In genomic region chr14:102046337-102047278, GRCh38 we compare ENCODE assay signal across 9 cellular contexts. TPM values are rescaled to one million over a fixed set of nuclear protein-coding genes. Genes with fewer than 3 reads are reported as not detected.
A peak's percentile ranks its signal among the peaks of the same experiment; 100 is the strongest.
DNase-seq lines count a peak whose midpoint lies in the region; ATAC-seq and TF ChIP-seq lines count a peak whose summit lies in the region.
"Had no signal": no experiment of that assay in that cellular context is flagged by ENCODE, and none has a peak within 500 bp of the region (broad histone marks: within the 10 kb centered on the region; RNA-seq: fewer than 3 reads in every experiment).

No MANE protein-coding gene starts in this region.

- no peak overlapping the region for H3K27ac ChIP-seq in HEK293 (ENCODE audit: extremely low read depth, low read depth, low read length)
- H3K27ac ChIP-seq in coronary artery, result peak overlapping the region in 1 of 2 donors; percentile 29
- no peak overlapping the region for H3K27ac ChIP-seq in right lobe of liver
- peak overlapping the region in 1 of 2 donors; percentile 49 for H3K27ac ChIP-seq in tibial artery

- no peaks in the 10 kb centered on the region; the same call in 1 of the 2 replicates for H3K4me1 ChIP-seq in HEK293 (ENCODE audit: control insufficient read depth, insufficient read depth, low read length)
- no peaks in the 10 kb centered on the region for H3K4me1 ChIP-seq in right lobe of liver
- H3K4me1 ChIP-seq in tibial artery, result peaks cover 0 to 9% (median 7%) of the 10 kb centered on the region in 4 donors

- intact Hi-C loops in right lobe of liver (cut with DNase I), result loop anchor here in 1 of 2 donors (5.0 kb wide), 1 partner anchor 51 kb away; no protein-coding TSS in a partner anchor
- intact Hi-C loops in tibial artery (cut with DNase I; ENCODE audit: low total_unique reads), result loop anchor here (5.0 kb wide), 2 partner anchors 51 to 266 kb away; no protein-coding TSS in a partner anchor

- no peak for TF ChIP-seq POLR2A in right lobe of liver (IDR thresholded peaks at IDR 0.05)

- peak; percentile 74 to 89 (median 86) for ATAC-seq in right lobe of liver

- H3K36me3 ChIP-seq in HEK293 (ENCODE audit: control insufficient read depth in 2 of 2, insufficient read depth in 1 of 2, low read length in 2 of 2) (peaks cover 37 to 89% of the 10 kb centered on the region in 2 experiments), right lobe of liver (peaks cover 11 to 91% (median 55%) of the 10 kb centered on the region in 4 donors), tibial artery (peaks cover 79 to 94% (median 91%) of the 10 kb centered on the region in 3 donors)

- DNase-seq in CMK (ENCODE audit: low read depth) (peak; percentile 42), RPMI7951 (ENCODE audit: low read depth) (peak; percentile 15), coronary artery (ENCODE audit: low spot score) (peak; percentile 94), right lobe of liver (peak; percentile 70 to 82 (median 73)), tibial artery (peak; percentile 87 to 95)
- no peak for DNase-seq in stimulated activated naive CD4-positive, alpha-beta T cell (lab: John Stamatoyannopoulos, UW)
- no peak for DNase-seq in activated CD4-positive, alpha-beta T cell treated with anti-CD3 and anti-CD28 coated beads, Interleukin-2, amount 50 U/mL, for 1 hour

- H3K4me3 ChIP-seq in HEK293 (ENCODE audit: low read depth, low read length), result no peak overlapping the region
- H3K4me3 ChIP-seq in coronary artery, result no peak overlapping the region
- no peak overlapping the region for H3K4me3 ChIP-seq in right lobe of liver
- H3K4me3 ChIP-seq in tibial artery, result no peak overlapping the region
- H3K4me3 ChIP-seq: skin epidermis had no signal

- H3K9me3 ChIP-seq in HEK293 (ENCODE audit: control insufficient read depth, insufficient read depth, low read depth, low read length) (no peaks in the 10 kb centered on the region), right lobe of liver (no peaks in the 10 kb centered on the region), tibial artery (no peaks in the 10 kb centered on the region)

- WGBS in right lobe of liver (ENCODE audit: insufficient coverage, low coverage, low lambda C conversion rate, missing lambda C conversion rate), result 47% methylated on average over 9 of the region's 23 CpGs

- POLR2A ChIA-PET in HEK293 (lab: Yijun Ruan, JAX), result interaction anchor here (1.5 kb wide), 1 partner anchor 30 kb away, joined by 3 read pairs; no protein-coding TSS in a partner anchor

- H3K27me3 ChIP-seq in right lobe of liver, result no peaks in the 10 kb centered on the region
- H3K27me3 ChIP-seq in tibial artery, result no peaks in the 10 kb centered on the region

- TF ChIP-seq CTCF in HEK293 (tag by site-specific recombination; IDR thresholded peaks at IDR 0.05) (peak; percentile 96), coronary artery (IDR thresholded peaks at IDR 0.05) (peak; percentile 44), right lobe of liver (IDR thresholded peaks at IDR 0.05) (peak; percentile 19 to 50 (median 42)), tibial artery (IDR thresholded peaks at IDR 0.05) (peak; percentile 56 to 59)

- CTCF ChIA-PET in HEK293 (lab: Yijun Ruan, JAX), result interaction anchor here (0.6 to 2.3 kb wide), 16 partner anchors 10 to 287 kb away, joined by 3 to 13 read pairs (median 4); no protein-coding TSS in a partner anchor

TF ChIP-seq in HEK293, 187 proteins besides CTCF, POLR2A, EP300 and RAD21 (continues in another document):
- TF ChIP-seq ZNF843 (tag by site-specific recombination; IDR thresholded peaks at IDR 0.05) (no peak), ZSCAN18 (tag by site-specific recombination; IDR thresholded peaks at IDR 0.05) (no peak), ZNF704 (tag by site-specific recombination; IDR thresholded peaks at IDR 0.05) (no peak), SP3 (tag by site-specific recombination; IDR thresholded peaks at IDR 0.05) (peak; percentile 50; the same call in 1 of the 2 replicates), ZNF792 (tag by site-specific recombination; IDR thresholded peaks at IDR 0.05) (no peak), ZNF624 (tag by site-specific recombination; IDR thresholded peaks at IDR 0.05) (no peak), ZBTB49 (tag by site-specific recombination; IDR thresholded peaks at IDR 0.05; ENCODE audit: low read depth) (no peak), ZBTB48 (tag by site-specific recombination; IDR thresholded peaks at IDR 0.05) (no peak), ZNF138 (tag by site-specific recombination; IDR thresholded peaks at IDR 0.05; ENCODE audit: borderline replicate concordance) (no peak), ZBTB8A (tag by site-specific recombination; IDR thresholded peaks at IDR 0.05) (peak; percentile 80), GLI4 (tag by site-specific recombination; IDR thresholded peaks at IDR 0.05) (no peak), ZNF214 (tag by site-specific recombination; IDR thresholded peaks at IDR 0.05; ENCODE audit: borderline replicate concordance) (no peak), TSHZ1 (tag by site-specific recombination; IDR thresholded peaks at IDR 0.05; ENCODE audit: borderline replicate concordance) (no peak)

RNA-seq across cellular contexts. Expression of gene HSP90AA1, which starts 40.2 kb away (rescaled TPM):
- total RNA-seq in RPMI7951 (2014; rRNA removed; shearing (Covaris generic)), result 282 and 315 TPM in 2 replicates
- total RNA-seq in right lobe of liver, result 100 to 1,000 TPM; 118 to 672 (median 325) TPM

Comparison
In these comparisons a context has a peak if more than half of its experiments do, and no peak if none do; other contexts are left out.
1. DNase-seq: peak in CMK (single experiment), RPMI7951 (single experiment), coronary artery (single experiment), right lobe of liver (3 of 3) and tibial artery (2 of 2); none in stimulated activated naive CD4-positive, alpha-beta T cell (0 of 6) and activated CD4-positive, alpha-beta T cell treated with anti-CD3 and anti-CD28 coated beads, Interleukin-2, amount 50 U/mL, for 1 hour (single experiment).
2. CTCF ChIP-seq: peak in every context shown above with its lines; median percentile 96 in HEK293; 58 in tibial artery; 44 in coronary artery; 42 in right lobe of liver.